Comparison of ENCODE assay signal across 8 cellular contexts in the genomic region with DNA sequence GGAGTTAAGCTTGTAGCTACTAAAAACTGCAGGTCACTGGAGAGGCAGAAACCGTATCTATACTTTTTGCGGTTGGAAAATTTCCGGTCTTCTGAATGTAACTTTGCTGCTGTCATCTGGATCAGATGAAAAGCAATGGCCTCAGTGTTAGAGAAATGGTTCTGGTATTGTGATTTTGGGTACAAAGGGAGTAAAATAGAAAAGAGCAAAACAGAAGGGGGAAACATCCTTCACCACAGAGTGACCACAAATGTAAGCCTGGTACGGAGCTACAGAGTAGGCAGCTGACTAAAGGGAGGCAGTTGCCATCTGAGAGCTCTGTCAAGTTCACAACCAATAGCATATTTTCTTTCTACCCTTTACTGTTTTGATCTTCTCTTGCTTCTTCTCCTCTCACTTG. TPM values are rescaled to one million over a fixed set of nuclear protein-coding genes. Genes with fewer than 3 reads are reported as not detected.
DNase-seq lines count a peak whose midpoint lies in the region; ATAC-seq and TF ChIP-seq lines count a peak whose summit lies in the region.

No MANE protein-coding gene starts in this region.

- no peak overlapping the region for H3K4ac ChIP-seq in mesenchymal stem cell (ENCODE audit: low read depth in 1 of 2, low read length in 2 of 2)

- H3K27me3 ChIP-seq in effector memory CD4-positive, alpha-beta T cell (replicated peaks; ENCODE audit: control insufficient read depth, insufficient read depth, low read length, poor library complexity, severe bottlenecking), result no peaks in the 10 kb centered on the region
- H3K27me3 ChIP-seq in mesenchymal stem cell (ENCODE audit: control insufficient read depth in 1 of 2, insufficient read depth in 1 of 2, low read length in 2 of 2), result no peaks in the 10 kb centered on the region
- H3K27me3 ChIP-seq in heart left ventricle, result no peaks in the 10 kb centered on the region

- no peak overlapping the region for H3K4me2 ChIP-seq in mesenchymal stem cell (ENCODE audit: low read length, poor library complexity, severe bottlenecking)

- no peaks in the 10 kb centered on the region for H3K79me1 ChIP-seq in mesenchymal stem cell (replicated peaks; ENCODE audit: low read length, poor library complexity, severe bottlenecking)

- ATAC-seq in GM18505 (IDR thresholded peaks at IDR 0.05; ENCODE audit: unreplicated experiment) (peak; percentile 87), GM21723 (IDR thresholded peaks at IDR 0.05; ENCODE audit: unreplicated experiment) (peak; percentile 86), heart left ventricle (no peak)

- no peaks in the 10 kb centered on the region for H3K36me3 ChIP-seq in effector memory CD4-positive, alpha-beta T cell (ENCODE audit: control insufficient read depth, insufficient read depth, low read length)
- H3K36me3 ChIP-seq in mesenchymal stem cell (ENCODE audit: control insufficient read depth in 1 of 2, insufficient read depth in 2 of 2, low read depth in 1 of 2, low read length in 2 of 2) (no peaks in the 10 kb centered on the region), heart left ventricle (no peaks in the 10 kb centered on the region)

- H3K14ac ChIP-seq in mesenchymal stem cell (ENCODE audit: low read length in 2 of 2), result no peak overlapping the region

- H3K27ac ChIP-seq in effector memory CD4-positive, alpha-beta T cell (ENCODE audit: insufficient read depth, low read length, poor library complexity, severe bottlenecking), result peak overlapping the region; percentile 86
- H3K27ac ChIP-seq in mesenchymal stem cell (ENCODE audit: low read length, poor library complexity, severe bottlenecking) (no peak overlapping the region), heart left ventricle (peak overlapping the region in 1 of 12 donors; percentile 43)

- 87% methylated on average over 4 of the region's 4 CpGs for WGBS in mesenchymal stem cell
- 78 to 85% (median 81%) methylated on average over 4 of the region's 4 CpGs for WGBS in heart left ventricle, 4 donors

- H2BK120ac ChIP-seq in mesenchymal stem cell (ENCODE audit: low read depth, low read length), result no peak overlapping the region

- H3K4me3 ChIP-seq in effector memory CD4-positive, alpha-beta T cell (ENCODE audit: insufficient read depth, low read depth, low read length, poor library complexity, severe bottlenecking), result peak overlapping the region; percentile 46
- H3K4me3 ChIP-seq in mesenchymal stem cell (ENCODE audit: insufficient read depth in 1 of 2, low read depth in 1 of 2, low read length in 2 of 2) (no peak overlapping the region), heart left ventricle (peak overlapping the region in 1 of 12 donors; percentile 4)

- no peak overlapping the region for H3K23ac ChIP-seq in mesenchymal stem cell (ENCODE audit: low read length in 2 of 2)

- TF ChIP-seq CTCF in heart left ventricle (IDR thresholded peaks at IDR 0.05), result no peak

- no peak overlapping the region for H4K8ac ChIP-seq in mesenchymal stem cell (ENCODE audit: low read length)

- no peak overlapping the region for H2AK5ac ChIP-seq in mesenchymal stem cell (ENCODE audit: low read length, severe bottlenecking)

- no peaks in the 10 kb centered on the region for H3K9me3 ChIP-seq in effector memory CD4-positive, alpha-beta T cell (ENCODE audit: control insufficient read depth, low read length)
- H3K9me3 ChIP-seq in mesenchymal stem cell (ENCODE audit: control insufficient read depth, low read length) (no peaks in the 10 kb centered on the region), heart left ventricle (no peaks in the 10 kb centered on the region)

- no peak overlapping the region for H3K9ac ChIP-seq in mesenchymal stem cell (ENCODE audit: low read length)

- no peak overlapping the region for H2BK5ac ChIP-seq in mesenchymal stem cell (ENCODE audit: low read depth, low read length, poor library complexity, severe bottlenecking)

- H3K4me1 ChIP-seq in effector memory CD4-positive, alpha-beta T cell (ENCODE audit: control insufficient read depth, insufficient read depth, low read length, poor library complexity, severe bottlenecking), result peaks cover 64% of the 10 kb centered on the region
- H3K4me1 ChIP-seq in mesenchymal stem cell (ENCODE audit: control insufficient read depth, insufficient read depth, low read depth, low read length) (no peaks in the 10 kb centered on the region), heart left ventricle (peaks cover 0 to 8% (median 0%) of the 10 kb centered on the region in 12 donors)

- H2BK12ac ChIP-seq in mesenchymal stem cell (ENCODE audit: low read length in 2 of 2), result no peak overlapping the region

- no peak overlapping the region for H4K91ac ChIP-seq in mesenchymal stem cell (ENCODE audit: low read length)

- H2BK15ac ChIP-seq in mesenchymal stem cell (ENCODE audit: low read depth, poor library complexity, severe bottlenecking), result no peak overlapping the region

- DNase-seq in Kasumi-1 (lab: John Stamatoyannopoulos, UW) (peak; percentile 80 to 85), NCI-H1436 treated with DMSO at 0.1 percent for 48 hours (lab: John Stamatoyannopoulos, UW) (no peak), mesenchymal stem cell (no peak), COLO829 (ENCODE audit: low spot score) (no peak), heart left ventricle (no peak)
- peak in 1 of 3 donors; percentile 14 for DNase-seq in effector memory CD4-positive, alpha-beta T cell

- H2AFZ ChIP-seq in mesenchymal stem cell (ENCODE audit: low read depth, low read length), result no peak overlapping the region

- H3K18ac ChIP-seq in mesenchymal stem cell (ENCODE audit: low read depth in 1 of 2, low read length in 2 of 2), result no peak overlapping the region

- TF ChIP-seq POLR2A in GM18505 (IDR thresholded peaks at IDR 0.05; ENCODE audit: borderline replicate concordance, extremely low read depth, insufficient read depth, insufficient read length) (no peak), heart left ventricle (IDR thresholded peaks at IDR 0.05) (no peak)

- intact Hi-C loops in heart left ventricle (cut with DNase I), result no loop called here

RNA-seq across cellular contexts. Expression of gene CD96, which starts 5.6 kb away (rescaled TPM):
- polyA plus RNA-seq in mesenchymal stem cell (2013, experiment 1 of 2), result 0.03 TPM
- 0.03 TPM for polyA plus RNA-seq in mesenchymal stem cell (2013, experiment 2 of 2)
- total RNA-seq in heart left ventricle, result 1 to 10 TPM in 2 of 9 donors, under 1 TPM in 3, not detected in 4; 0.21 to 4.4 (median 0.33) TPM
- polyA plus RNA-seq in heart left ventricle, result under 1 TPM; 0.08 to 0.26 TPM

RNA-seq across cellular contexts. Expression of gene ZBED2, which starts 47.5 kb away (rescaled TPM):
- polyA plus RNA-seq in mesenchymal stem cell (2013, experiment 1 of 2), result 0.01 TPM
- polyA plus RNA-seq in mesenchymal stem cell (2013, experiment 2 of 2), result not detected
- under 1 TPM in 3 of 9 donors, not detected in 6; 0.12 to 0.93 (median 0.56) TPM for total RNA-seq in heart left ventricle
- not detected for polyA plus RNA-seq in heart left ventricle

Comparison
In these comparisons a context has a peak if more than half of its experiments do, and no peak if none do; other contexts are left out.
1. ATAC-seq: peak in GM18505 (single experiment) and GM21723 (single experiment); none in heart left ventricle (0 of 4).
2. DNase-seq: peak in Kasumi-1 (2 of 2); none in NCI-H1436 treated with DMSO at 0.1 percent for 48 hours (single experiment), mesenchymal stem cell (single experiment), COLO829 (single experiment) and heart left ventricle (0 of 5).